ENCODE assay signal across 1 cellular context in the genomic region with DNA sequence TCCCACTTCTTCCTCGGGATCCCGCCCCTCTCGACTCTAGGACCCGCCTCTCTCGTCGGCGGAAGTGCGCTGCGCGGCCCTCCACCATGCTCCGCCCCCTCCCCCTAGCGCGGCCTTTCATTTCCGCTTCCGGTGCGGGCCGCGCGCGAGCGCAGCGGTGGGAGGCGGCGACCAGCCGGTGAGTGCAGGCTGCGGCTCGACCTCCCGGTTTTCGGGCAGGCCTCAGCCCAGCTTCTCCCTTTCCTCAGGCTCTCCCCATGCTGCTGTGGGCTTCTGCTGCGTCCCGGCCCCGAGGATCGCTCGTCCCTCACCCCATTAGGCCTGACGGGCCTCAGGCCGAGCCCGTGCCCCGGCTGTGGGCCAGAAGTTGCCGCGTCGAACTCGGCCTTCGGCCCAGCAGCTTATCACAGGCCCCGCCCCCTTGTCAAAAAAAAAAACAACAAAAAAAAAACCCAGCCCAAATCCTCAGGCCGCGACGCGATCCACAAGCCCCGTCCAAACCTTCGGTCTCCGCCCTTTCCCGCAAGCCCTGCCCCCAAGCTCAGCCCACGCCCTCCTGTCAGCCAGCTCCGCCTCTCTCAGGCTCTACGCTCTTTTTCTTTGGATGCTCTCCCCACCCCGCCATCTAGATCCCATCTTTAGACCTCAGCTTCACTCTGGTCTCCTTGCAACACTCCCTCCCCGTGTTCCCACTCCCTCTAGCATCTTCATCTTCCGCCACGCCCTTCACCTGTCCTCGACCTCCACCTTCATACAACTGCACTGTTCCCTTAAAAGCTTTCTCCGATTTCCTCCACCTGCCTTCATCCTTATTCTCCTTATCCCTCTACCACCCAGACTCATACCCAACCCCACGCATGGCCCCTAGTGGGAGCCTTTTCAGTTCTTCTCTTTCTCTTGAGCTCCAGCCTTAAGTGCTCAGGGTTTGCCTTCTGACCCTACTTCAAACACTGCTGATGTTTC.
TF ChIP-seq lines count a peak whose summit lies in the region.

A gene with protein sequence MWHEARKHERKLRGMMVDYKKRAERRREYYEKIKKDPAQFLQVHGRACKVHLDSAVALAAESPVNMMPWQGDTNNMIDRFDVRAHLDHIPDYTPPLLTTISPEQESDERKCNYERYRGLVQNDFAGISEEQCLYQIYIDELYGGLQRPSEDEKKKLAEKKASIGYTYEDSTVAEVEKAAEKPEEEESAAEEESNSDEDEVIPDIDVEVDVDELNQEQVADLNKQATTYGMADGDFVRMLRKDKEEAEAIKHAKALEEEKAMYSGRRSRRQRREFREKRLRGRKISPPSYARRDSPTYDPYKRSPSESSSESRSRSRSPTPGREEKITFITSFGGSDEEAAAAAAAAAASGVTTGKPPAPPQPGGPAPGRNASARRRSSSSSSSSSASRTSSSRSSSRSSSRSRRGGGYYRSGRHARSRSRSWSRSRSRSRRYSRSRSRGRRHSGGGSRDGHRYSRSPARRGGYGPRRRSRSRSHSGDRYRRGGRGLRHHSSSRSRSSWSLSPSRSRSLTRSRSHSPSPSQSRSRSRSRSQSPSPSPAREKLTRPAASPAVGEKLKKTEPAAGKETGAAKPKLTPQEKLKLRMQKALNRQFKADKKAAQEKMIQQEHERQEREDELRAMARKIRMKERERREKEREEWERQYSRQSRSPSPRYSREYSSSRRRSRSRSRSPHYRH (plus strand): TSS at position 115 of the 963 bp plus-strand sequence. CDS start 1,168 bp downstream, outside the sequence.

TF ChIP-seq in HepG2, 621 proteins besides CTCF, POLR2A, EP300 and RAD21 (continued from another document and continues in another):
- TF ChIP-seq SPEN (CRISPR knock-in tag; IDR thresholded peaks at IDR 0.05; ENCODE audit: low read depth) (peak; percentile 89), ZNF460 (CRISPR knock-in tag; IDR thresholded peaks at IDR 0.05; ENCODE audit: borderline replicate concordance) (no peak), SP140L (CRISPR knock-in tag; IDR thresholded peaks at IDR 0.05; ENCODE audit: borderline replicate concordance) (no peak), ZBTB20 (CRISPR knock-in tag; IDR thresholded peaks at IDR 0.05; ENCODE audit: borderline replicate concordance, low read depth) (no peak), CBX2 (IDR thresholded peaks at IDR 0.05; ENCODE audit: low read depth, low read length) (no peak), CBX2 (CRISPR knock-in tag; IDR thresholded peaks at IDR 0.05; ENCODE audit: low read depth) (no peak), ZFX (CRISPR knock-in tag; IDR thresholded peaks at IDR 0.05; ENCODE audit: low read depth) (peak; percentile 98), FOXK1 (CRISPR knock-in tag; IDR thresholded peaks at IDR 0.05; ENCODE audit: borderline replicate concordance, low read depth) (peak; percentile 48), ZNF33B (CRISPR knock-in tag; IDR thresholded peaks at IDR 0.05) (peak; percentile 84), ZNF33A (CRISPR knock-in tag; IDR thresholded peaks at IDR 0.05; ENCODE audit: borderline replicate concordance) (no peak), MYNN (CRISPR knock-in tag; IDR thresholded peaks at IDR 0.05; ENCODE audit: low read depth) (no peak), ZFP36 (IDR thresholded peaks at IDR 0.05; ENCODE audit: borderline replicate concordance, low read depth, low read length, partially characterized antibody) (no peak), PAF1 (CRISPR knock-in tag; IDR thresholded peaks at IDR 0.05) (no peak), HNRNPH1 (optimal IDR thresholded peaks at IDR 0.05; ENCODE audit: low read depth, low read length) (no peak), ZNF441 (CRISPR knock-in tag; IDR thresholded peaks at IDR 0.05; ENCODE audit: borderline replicate concordance) (no peak), PHF8 (CRISPR knock-in tag; IDR thresholded peaks at IDR 0.05) (peak; percentile 99), SIX4 (CRISPR knock-in tag; IDR thresholded peaks at IDR 0.05) (0 out of 2 replicates have a peak, but pooled peaks have one; percentile 19), ZBTB38 (CRISPR knock-in tag; IDR thresholded peaks at IDR 0.05) (peak; percentile 79; the same call in 1 of the 2 replicates), ZNF235 (CRISPR knock-in tag; IDR thresholded peaks at IDR 0.05; ENCODE audit: borderline replicate concordance) (no peak), MTA3 (CRISPR knock-in tag; IDR thresholded peaks at IDR 0.05) (no peak), HDAC1 (CRISPR knock-in tag; IDR thresholded peaks at IDR 0.05) (peak; percentile 85), AKAP8 (CRISPR knock-in tag; IDR thresholded peaks at IDR 0.05) (no peak), ISX (CRISPR knock-in tag; conservative IDR thresholded peaks at IDR 0.05) (0 out of 2 replicates have a peak, but pooled peaks have one; percentile 42), NFE2L2 (IDR thresholded peaks at IDR 0.05; ENCODE audit: low read length) (no peak), RFXANK (CRISPR knock-in tag; IDR thresholded peaks at IDR 0.05) (no peak), SMC3 (IDR thresholded peaks at IDR 0.05; ENCODE audit: low read length) (no peak), FLYWCH1 (CRISPR knock-in tag; IDR thresholded peaks at IDR 0.05) (0 out of 2 replicates have a peak, but pooled peaks have one; percentile 61), KLF6 (CRISPR knock-in tag; IDR thresholded peaks at IDR 0.05) (peak; percentile 43; the same call in 1 of the 2 replicates), ZNF121 (CRISPR knock-in tag; IDR thresholded peaks at IDR 0.05) (no peak), TCF7L2 (IDR thresholded peaks at IDR 0.05; ENCODE audit: low read depth, low read length) (no peak), TSC22D2 (CRISPR knock-in tag; IDR thresholded peaks at IDR 0.05; ENCODE audit: borderline replicate concordance) (0 out of 2 replicates have a peak, but pooled peaks have one; percentile 40), HNRNPL (IDR thresholded peaks at IDR 0.05; ENCODE audit: low read depth, low read length) (no peak)
- TF ChIP-seq, protein P1, sequence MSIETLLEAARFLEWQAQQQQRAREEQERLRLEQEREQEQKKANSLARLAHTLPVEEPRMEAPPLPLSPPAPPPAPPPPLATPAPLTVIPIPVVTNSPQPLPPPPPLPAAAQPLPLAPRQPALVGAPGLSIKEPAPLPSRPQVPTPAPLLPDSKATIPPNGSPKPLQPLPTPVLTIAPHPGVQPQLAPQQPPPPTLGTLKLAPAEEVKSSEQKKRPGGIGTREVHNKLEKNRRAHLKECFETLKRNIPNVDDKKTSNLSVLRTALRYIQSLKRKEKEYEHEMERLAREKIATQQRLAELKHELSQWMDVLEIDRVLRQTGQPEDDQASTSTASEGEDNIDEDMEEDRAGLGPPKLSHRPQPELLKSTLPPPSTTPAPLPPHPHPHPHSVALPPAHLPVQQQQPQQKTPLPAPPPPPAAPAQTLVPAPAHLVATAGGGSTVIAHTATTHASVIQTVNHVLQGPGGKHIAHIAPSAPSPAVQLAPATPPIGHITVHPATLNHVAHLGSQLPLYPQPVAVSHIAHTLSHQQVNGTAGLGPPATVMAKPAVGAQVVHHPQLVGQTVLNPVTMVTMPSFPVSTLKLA (IDR thresholded peaks at IDR 0.05), result 0 out of 2 replicates have a peak, but pooled peaks have one; percentile 35
- TF ChIP-seq, protein P2, sequence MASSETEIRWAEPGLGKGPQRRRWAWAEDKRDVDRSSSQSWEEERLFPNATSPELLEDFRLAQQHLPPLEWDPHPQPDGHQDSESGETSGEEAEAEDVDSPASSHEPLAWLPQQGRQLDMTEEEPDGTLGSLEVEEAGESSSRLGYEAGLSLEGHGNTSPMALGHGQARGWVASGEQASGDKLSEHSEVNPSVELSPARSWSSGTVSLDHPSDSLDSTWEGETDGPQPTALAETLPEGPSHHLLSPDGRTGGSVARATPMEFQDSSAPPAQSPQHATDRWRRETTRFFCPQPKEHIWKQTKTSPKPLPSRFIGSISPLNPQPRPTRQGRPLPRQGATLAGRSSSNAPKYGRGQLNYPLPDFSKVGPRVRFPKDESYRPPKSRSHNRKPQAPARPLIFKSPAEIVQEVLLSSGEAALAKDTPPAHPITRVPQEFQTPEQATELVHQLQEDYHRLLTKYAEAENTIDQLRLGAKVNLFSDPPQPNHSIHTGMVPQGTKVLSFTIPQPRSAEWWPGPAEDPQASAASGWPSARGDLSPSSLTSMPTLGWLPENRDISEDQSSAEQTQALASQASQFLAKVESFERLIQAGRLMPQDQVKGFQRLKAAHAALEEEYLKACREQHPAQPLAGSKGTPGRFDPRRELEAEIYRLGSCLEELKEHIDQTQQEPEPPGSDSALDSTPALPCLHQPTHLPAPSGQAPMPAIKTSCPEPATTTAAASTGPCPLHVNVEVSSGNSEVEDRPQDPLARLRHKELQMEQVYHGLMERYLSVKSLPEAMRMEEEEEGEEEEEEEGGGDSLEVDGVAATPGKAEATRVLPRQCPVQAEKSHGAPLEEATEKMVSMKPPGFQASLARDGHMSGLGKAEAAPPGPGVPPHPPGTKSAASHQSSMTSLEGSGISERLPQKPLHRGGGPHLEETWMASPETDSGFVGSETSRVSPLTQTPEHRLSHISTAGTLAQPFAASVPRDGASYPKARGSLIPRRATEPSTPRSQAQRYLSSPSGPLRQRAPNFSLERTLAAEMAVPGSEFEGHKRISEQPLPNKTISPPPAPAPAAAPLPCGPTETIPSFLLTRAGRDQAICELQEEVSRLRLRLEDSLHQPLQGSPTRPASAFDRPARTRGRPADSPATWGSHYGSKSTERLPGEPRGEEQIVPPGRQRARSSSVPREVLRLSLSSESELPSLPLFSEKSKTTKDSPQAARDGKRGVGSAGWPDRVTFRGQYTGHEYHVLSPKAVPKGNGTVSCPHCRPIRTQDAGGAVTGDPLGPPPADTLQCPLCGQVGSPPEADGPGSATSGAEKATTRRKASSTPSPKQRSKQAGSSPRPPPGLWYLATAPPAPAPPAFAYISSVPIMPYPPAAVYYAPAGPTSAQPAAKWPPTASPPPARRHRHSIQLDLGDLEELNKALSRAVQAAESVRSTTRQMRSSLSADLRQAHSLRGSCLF (CRISPR knock-in tag; IDR thresholded peaks at IDR 0.05; ENCODE audit: borderline replicate concordance), result no peak
- TF ChIP-seq, protein P3, sequence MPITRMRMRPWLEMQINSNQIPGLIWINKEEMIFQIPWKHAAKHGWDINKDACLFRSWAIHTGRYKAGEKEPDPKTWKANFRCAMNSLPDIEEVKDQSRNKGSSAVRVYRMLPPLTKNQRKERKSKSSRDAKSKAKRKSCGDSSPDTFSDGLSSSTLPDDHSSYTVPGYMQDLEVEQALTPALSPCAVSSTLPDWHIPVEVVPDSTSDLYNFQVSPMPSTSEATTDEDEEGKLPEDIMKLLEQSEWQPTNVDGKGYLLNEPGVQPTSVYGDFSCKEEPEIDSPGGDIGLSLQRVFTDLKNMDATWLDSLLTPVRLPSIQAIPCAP (CRISPR knock-in tag; IDR thresholded peaks at IDR 0.05; ENCODE audit: low read depth), result no peak
- TF ChIP-seq, protein P4, sequence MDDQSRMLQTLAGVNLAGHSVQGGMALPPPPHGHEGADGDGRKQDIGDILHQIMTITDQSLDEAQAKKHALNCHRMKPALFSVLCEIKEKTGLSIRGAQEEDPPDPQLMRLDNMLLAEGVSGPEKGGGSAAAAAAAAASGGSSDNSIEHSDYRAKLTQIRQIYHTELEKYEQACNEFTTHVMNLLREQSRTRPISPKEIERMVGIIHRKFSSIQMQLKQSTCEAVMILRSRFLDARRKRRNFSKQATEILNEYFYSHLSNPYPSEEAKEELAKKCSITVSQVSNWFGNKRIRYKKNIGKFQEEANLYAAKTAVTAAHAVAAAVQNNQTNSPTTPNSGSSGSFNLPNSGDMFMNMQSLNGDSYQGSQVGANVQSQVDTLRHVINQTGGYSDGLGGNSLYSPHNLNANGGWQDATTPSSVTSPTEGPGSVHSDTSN (CRISPR knock-in tag; IDR thresholded peaks at IDR 0.05; ENCODE audit: borderline replicate concordance), result no peak
- TF ChIP-seq, protein P5, sequence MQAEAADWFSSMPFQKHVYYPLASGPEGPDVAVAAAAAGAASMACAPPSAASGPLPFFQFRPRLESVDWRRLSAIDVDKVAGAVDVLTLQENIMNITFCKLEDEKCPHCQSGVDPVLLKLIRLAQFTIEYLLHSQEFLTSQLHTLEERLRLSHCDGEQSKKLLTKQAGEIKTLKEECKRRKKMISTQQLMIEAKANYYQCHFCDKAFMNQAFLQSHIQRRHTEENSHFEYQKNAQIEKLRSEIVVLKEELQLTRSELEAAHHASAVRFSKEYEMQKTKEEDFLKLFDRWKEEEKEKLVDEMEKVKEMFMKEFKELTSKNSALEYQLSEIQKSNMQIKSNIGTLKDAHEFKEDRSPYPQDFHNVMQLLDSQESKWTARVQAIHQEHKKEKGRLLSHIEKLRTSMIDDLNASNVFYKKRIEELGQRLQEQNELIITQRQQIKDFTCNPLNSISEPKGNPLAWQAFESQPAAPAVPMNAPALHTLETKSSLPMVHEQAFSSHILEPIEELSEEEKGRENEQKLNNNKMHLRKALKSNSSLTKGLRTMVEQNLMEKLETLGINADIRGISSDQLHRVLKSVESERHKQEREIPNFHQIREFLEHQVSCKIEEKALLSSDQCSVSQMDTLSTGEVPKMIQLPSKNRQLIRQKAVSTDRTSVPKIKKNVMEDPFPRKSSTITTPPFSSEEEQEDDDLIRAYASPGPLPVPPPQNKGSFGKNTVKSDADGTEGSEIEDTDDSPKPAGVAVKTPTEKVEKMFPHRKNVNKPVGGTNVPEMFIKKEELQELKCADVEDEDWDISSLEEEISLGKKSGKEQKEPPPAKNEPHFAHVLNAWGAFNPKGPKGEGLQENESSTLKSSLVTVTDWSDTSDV (CRISPR knock-in tag; IDR thresholded peaks at IDR 0.05), result peak; percentile 55; the same call in 1 of the 2 replicates
- TF ChIP-seq, protein P6, sequence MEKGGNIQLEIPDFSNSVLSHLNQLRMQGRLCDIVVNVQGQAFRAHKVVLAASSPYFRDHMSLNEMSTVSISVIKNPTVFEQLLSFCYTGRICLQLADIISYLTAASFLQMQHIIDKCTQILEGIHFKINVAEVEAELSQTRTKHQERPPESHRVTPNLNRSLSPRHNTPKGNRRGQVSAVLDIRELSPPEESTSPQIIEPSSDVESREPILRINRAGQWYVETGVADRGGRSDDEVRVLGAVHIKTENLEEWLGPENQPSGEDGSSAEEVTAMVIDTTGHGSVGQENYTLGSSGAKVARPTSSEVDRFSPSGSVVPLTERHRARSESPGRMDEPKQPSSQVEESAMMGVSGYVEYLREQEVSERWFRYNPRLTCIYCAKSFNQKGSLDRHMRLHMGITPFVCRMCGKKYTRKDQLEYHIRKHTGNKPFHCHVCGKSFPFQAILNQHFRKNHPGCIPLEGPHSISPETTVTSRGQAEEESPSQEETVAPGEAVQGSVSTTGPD (CRISPR knock-in tag; IDR thresholded peaks at IDR 0.05), result no peak
